In genomic region chr3:140943781-140944547, GRCh38 we compare ENCODE assay signal across 10 cellular contexts. TPM values are rescaled to one million over a fixed set of nuclear protein-coding genes. Genes with fewer than 3 reads are reported as not detected.
A peak's percentile ranks its signal among the peaks of the same experiment; 100 is the strongest.
DNase-seq lines count a peak whose midpoint lies in the region; ATAC-seq, FAIRE-seq and TF ChIP-seq lines count a peak whose summit lies in the region.
"Had no signal": no experiment of that assay in that cellular context is flagged by ENCODE, and none has a peak within 500 bp of the region (broad histone marks: within the 10 kb centered on the region; RNA-seq: fewer than 3 reads in every experiment).

No MANE protein-coding gene starts in this region.

- H3K36me3 Mint-ChIP-seq in CD8-positive, alpha-beta memory T cell = peaks cover 0 to 25% (median 10%) of the 10 kb centered on the region in 3 donors
- H3K36me3 Mint-ChIP-seq in neural progenitor cell = peaks cover 16% of the 10 kb centered on the region

- no peaks in the 10 kb centered on the region for H3K9me3 Mint-ChIP-seq in CD8-positive, alpha-beta memory T cell
- no peaks in the 10 kb centered on the region for H3K9me3 Mint-ChIP-seq in neural progenitor cell

- CTCF ChIA-PET in CD8-positive, alpha-beta memory T cell (lab: Charles Lee) = interaction anchor here (1.1 to 1.3 kb wide), 2 partner anchors 45 to 288 kb away, joined by 3 to 4 read pairs; partner anchors contain the start of gene PXYLP1

- no peak overlapping the region for H3K4me3 ChIP-seq in CD8-positive, alpha-beta memory T cell (ENCODE audit: low read length)
- H3K4me3 ChIP-seq in Loucy (ENCODE audit: low read length, poor library complexity, severe bottlenecking) = peak overlapping the region; percentile 80
- peak overlapping the region in 53 of 59 donors; percentile 2 to 97 (median 90) for H3K4me3 ChIP-seq in dorsolateral prefrontal cortex
- peak overlapping the region; percentile 91 for H3K4me3 ChIP-seq in neural progenitor cell

- no peak overlapping the region for H3K27ac ChIP-seq in CD8-positive, alpha-beta memory T cell (ENCODE audit: low read depth, low read length)
- no peak overlapping the region for H3K27ac ChIP-seq in dorsolateral prefrontal cortex
- no peak overlapping the region for H3K27ac ChIP-seq in neural progenitor cell

- intact Hi-C loops in dorsolateral prefrontal cortex (cut with DNase I) = loop anchor here in 1 of 2 donors (5.0 kb wide), 1 partner anchor 288 kb away; the partner anchor contains the start of gene PXYLP1

- no peak for TF ChIP-seq CTCF in Loucy (conservative IDR thresholded peaks at IDR 0.05; ENCODE audit: low read length)
- TF ChIP-seq CTCF in dorsolateral prefrontal cortex (IDR thresholded peaks at IDR 0.05 in 54 of 56, conservative IDR thresholded peaks at IDR 0.05 in 2 of 56; ENCODE audit: low read depth in 1 of 56, partially characterized antibody in 56 of 56) = no peak
- no peak for TF ChIP-seq CTCF in neural progenitor cell (IDR thresholded peaks at IDR 0.05)

- H3K9me3 ChIP-seq in CD8-positive, alpha-beta memory T cell (ENCODE audit: low read length) = no peaks in the 10 kb centered on the region
- H3K9me3 ChIP-seq in Loucy (ENCODE audit: insufficient read depth, low read depth, low read length) (no peaks in the 10 kb centered on the region), neural progenitor cell (ENCODE audit: low read depth) (no peaks in the 10 kb centered on the region)

- peaks cover 32% of the 10 kb centered on the region for H3K4me1 ChIP-seq in CD8-positive, alpha-beta memory T cell (ENCODE audit: insufficient read depth, low read length)
- H3K4me1 ChIP-seq in Loucy (ENCODE audit: insufficient read depth, low read length, poor library complexity, severe bottlenecking) (peaks cover 53% of the 10 kb centered on the region), neural progenitor cell (peaks cover 17% of the 10 kb centered on the region)

- H3F3A ChIP-seq in Loucy (ENCODE audit: low read depth) (0 out of 2 replicates have a peak, but pooled peaks cover 3% of the 10 kb centered on the region), neural progenitor cell (ENCODE audit: low read depth) (peaks cover 23% of the 10 kb centered on the region)

- H4K20me1 ChIP-seq in Loucy (ENCODE audit: insufficient read depth, low read length, poor library complexity, severe bottlenecking) (peaks cover 61% of the 10 kb centered on the region), neural progenitor cell (ENCODE audit: low read depth) (peaks cover 63% of the 10 kb centered on the region)

- peak overlapping the region in 4 of 8 donors; percentile 57 to 99 (median 92) for H3K27ac Mint-ChIP-seq in CD8-positive, alpha-beta memory T cell
- peak overlapping the region; percentile 76 for H3K27ac Mint-ChIP-seq in neural progenitor cell

- DNase-seq in CD8-positive, alpha-beta memory T cell = no peak
- DNase-seq in dorsolateral prefrontal cortex (no peak), neural progenitor cell (ENCODE audit: low spot score) (no peak), urothelium cell line (ENCODE audit: low spot score) (no peak), NCI-H2171 treated with DMSO at 0.1 percent for 48 hours (lab: John Stamatoyannopoulos, UW) (no peak)
- DNase-seq: stimulated activated CD4-positive, alpha-beta T cell treated with anti-CD3 and anti-CD28 coated beads, Interleukin-2, amount 100 ng/mL, for 24 hours had no signal

- H3K4me2 ChIP-seq in Loucy (ENCODE audit: low read depth, low read length, poor library complexity, severe bottlenecking) (peak overlapping the region; percentile 89), neural progenitor cell (peak overlapping the region; percentile 94)

- no peaks in the 10 kb centered on the region for H3K27me3 ChIP-seq in CD8-positive, alpha-beta memory T cell (ENCODE audit: insufficient read depth, low read length, poor library complexity, severe bottlenecking)
- no peaks in the 10 kb centered on the region for H3K27me3 ChIP-seq in Loucy (ENCODE audit: insufficient read depth, low read length, poor library complexity, severe bottlenecking)
- H3K27me3 ChIP-seq in dorsolateral prefrontal cortex = no peaks in the 10 kb centered on the region
- no peaks in the 10 kb centered on the region for H3K27me3 ChIP-seq in neural progenitor cell

- peak overlapping the region; percentile 89 to 97 (median 94) for H3K4me3 Mint-ChIP-seq in CD8-positive, alpha-beta memory T cell
- peak overlapping the region; percentile 99 for H3K4me3 Mint-ChIP-seq in neural progenitor cell

- H3K79me2 ChIP-seq in Loucy (ENCODE audit: insufficient read depth, low read length) = peaks cover 69% of the 10 kb centered on the region
- peaks cover 70% of the 10 kb centered on the region for H3K79me2 ChIP-seq in neural progenitor cell (ENCODE audit: low read depth)

- H3K4me1 Mint-ChIP-seq in CD8-positive, alpha-beta memory T cell = peaks cover 43 to 68% (median 67%) of the 10 kb centered on the region in 3 donors
- H3K4me1 Mint-ChIP-seq in neural progenitor cell = peaks cover 21% of the 10 kb centered on the region

- POLR2A ChIA-PET in CD8-positive, alpha-beta memory T cell (lab: Charles Lee) = interaction anchor here (0.5 to 1.3 kb wide), 2 partner anchors 15 to 74 kb away, joined by 3 to 5 read pairs; no protein-coding TSS in a partner anchor

- no peaks in the 10 kb centered on the region for H3K36me3 ChIP-seq in CD8-positive, alpha-beta memory T cell (ENCODE audit: insufficient read depth, low read length)
- H3K36me3 ChIP-seq in Loucy (ENCODE audit: insufficient read depth, low read length) (no peaks in the 10 kb centered on the region), neural progenitor cell (no peaks in the 10 kb centered on the region)

- ATAC-seq in HG02884 (IDR thresholded peaks at IDR 0.05; ENCODE audit: unreplicated experiment) (no peak), GM19397 (IDR thresholded peaks at IDR 0.05; ENCODE audit: unreplicated experiment) (no peak)

- FAIRE-seq in urothelium cell line (lab: Jason Lieb, UNC) = no peak
- FAIRE-seq: GM12891 had no signal

- H3K27me3 Mint-ChIP-seq in CD8-positive, alpha-beta memory T cell = no peaks in the 10 kb centered on the region
- H3K27me3 Mint-ChIP-seq in neural progenitor cell (ENCODE audit: insufficient read depth, low read depth) = peaks cover 2% of the 10 kb centered on the region

- H3K9ac ChIP-seq in Loucy (ENCODE audit: low read depth, low read length, poor library complexity, severe bottlenecking) = peak overlapping the region; percentile 80
- peak overlapping the region; percentile 88 for H3K9ac ChIP-seq in neural progenitor cell

- H3K9me2 ChIP-seq in Loucy (replicated peaks; ENCODE audit: low read depth, low read length) = no peaks in the 10 kb centered on the region

- H2AFZ ChIP-seq in Loucy (ENCODE audit: low read length) (no peak overlapping the region), neural progenitor cell (replicated peaks) (no peak overlapping the region)

RNA-seq across cellular contexts. Expression of gene SLC25A36, which starts 2.3 kb away (rescaled TPM):
- 10 to 100 TPM; 38.1 to 44.2 TPM for total RNA-seq in CD8-positive, alpha-beta memory T cell
- polyA plus RNA-seq in CD8-positive, alpha-beta memory T cell = 37.1 TPM
- total RNA-seq in dorsolateral prefrontal cortex (100 to 1,000 TPM in 7 of 120 experiments, 10 to 100 TPM in 113; 48.1 to 113 (median 82.6) TPM), neural progenitor cell (ENCODE audit: low replicate concordance) (154 and 203 TPM in 2 replicates)
